In the genomic region with DNA sequence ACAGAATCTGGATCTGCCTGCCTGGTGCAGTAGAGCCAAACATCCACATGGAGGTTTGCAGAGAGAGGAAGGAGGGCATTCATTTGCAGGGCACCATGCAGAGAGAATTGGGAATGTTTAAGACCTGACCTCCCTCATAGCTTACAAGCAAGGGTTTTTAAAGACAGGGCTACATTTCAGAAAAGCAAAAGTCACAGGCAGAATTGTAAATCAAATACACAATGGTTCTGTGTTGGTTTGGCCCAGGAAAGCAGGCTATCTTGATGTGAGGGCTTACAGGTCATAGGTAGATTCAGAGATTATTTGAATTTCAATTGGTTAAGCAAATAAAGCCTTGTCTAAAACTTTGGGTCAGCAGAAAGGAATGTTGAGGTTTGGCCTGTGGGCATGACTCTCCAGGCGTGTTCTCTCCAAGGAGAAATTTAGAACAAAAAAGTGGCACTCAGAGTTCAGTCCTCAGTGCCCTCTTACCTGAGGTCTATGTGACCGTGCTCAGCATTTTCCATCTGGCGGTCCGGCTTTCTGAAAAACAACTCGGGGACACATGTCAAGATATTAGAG, we compare ENCODE assay signal across 15 cellular contexts.
A peak's percentile ranks its signal among the peaks of the same experiment; 100 is the strongest.
DNase-seq lines count a peak whose midpoint lies in the region; ATAC-seq and TF ChIP-seq lines count a peak whose summit lies in the region.
"Had no signal": no experiment of that assay in that cellular context is flagged by ENCODE, and none has a peak within 500 bp of the region (broad histone marks: within the 10 kb centered on the region; RNA-seq: fewer than 3 reads in every experiment).

No MANE protein-coding gene starts in this region.

- no peak overlapping the region for H3K4me3 ChIP-seq in breast epithelium
- 0 out of 2 replicates have a peak overlapping the region, but pooled peaks have one; percentile 5 for H3K4me3 ChIP-seq in iPS-20b (ENCODE audit: low read length)
- H3K4me3 ChIP-seq: HAP-1 had no signal

- H3K36me3 Mint-ChIP-seq in MCF 10A (ENCODE audit: insufficient read depth, unreplicated experiment), result peaks cover 7% of the 10 kb centered on the region
- peaks cover 4% of the 10 kb centered on the region for H3K36me3 Mint-ChIP-seq in WTC11
- H3K36me3 Mint-ChIP-seq in activated CD4-positive, alpha-beta T cell treated with anti-CD3 and anti-CD28 coated beads for 36 hours (ENCODE audit: low read depth), result no peaks in the 10 kb centered on the region
- H3K36me3 Mint-ChIP-seq: naive thymus-derived CD8-positive, alpha-beta T cell had no signal

- ATAC-seq in WTC11 (peak; percentile 90), GM19455 (IDR thresholded peaks at IDR 0.05; ENCODE audit: unreplicated experiment) (no peak), GM21717 (IDR thresholded peaks at IDR 0.05; ENCODE audit: unreplicated experiment) (no peak)
- no peak for ATAC-seq in activated CD4-positive, alpha-beta T cell treated with anti-CD3 and anti-CD28 coated beads for 36 hours
- ATAC-seq: naive thymus-derived CD8-positive, alpha-beta T cell had no signal

- no peaks in the 10 kb centered on the region for H3K27me3 ChIP-seq in breast epithelium
- no peaks in the 10 kb centered on the region for H3K27me3 ChIP-seq in iPS-20b (ENCODE audit: insufficient read depth, low read length)

- no peaks in the 10 kb centered on the region for H3K36me3 ChIP-seq in breast epithelium
- H3K36me3 ChIP-seq in iPS-20b (ENCODE audit: insufficient read depth, low read depth, low read length), result no peaks in the 10 kb centered on the region
- H3K36me3 ChIP-seq: HAP-1 had no signal

- H3K27me3 Mint-ChIP-seq in MCF 10A (ENCODE audit: insufficient read depth, unreplicated experiment) (no peaks in the 10 kb centered on the region), WTC11 (ENCODE audit: low read depth) (no peaks in the 10 kb centered on the region)
- no peaks in the 10 kb centered on the region for H3K27me3 Mint-ChIP-seq in activated CD4-positive, alpha-beta T cell treated with anti-CD3 and anti-CD28 coated beads for 36 hours
- H3K27me3 Mint-ChIP-seq: naive thymus-derived CD8-positive, alpha-beta T cell had no signal

- BruUV-seq in MCF 10A (replicated peaks; lab: Mats Ljungman, UMichigan), result no TSS peak

- H3K4me1 ChIP-seq in breast epithelium, result no peaks in the 10 kb centered on the region
- H3K4me1 ChIP-seq in iPS-20b (ENCODE audit: insufficient read depth, low read length), result peaks cover 16% of the 10 kb centered on the region

- CTCF ChIA-PET in MCF 10A (lab: Yijun Ruan, JAX), result interaction anchor here (0.6 kb wide), 2 partner anchors 71 to 343 kb away, joined by 3 read pairs; no protein-coding TSS in a partner anchor
- CTCF ChIA-PET in WTC11 (lab: Charles Lee), result no interaction called here
- CTCF ChIA-PET in activated CD4-positive, alpha-beta T cell treated with anti-CD3 and anti-CD28 coated beads for 36 hours (lab: Charles Lee), result no interaction called here

- H3K9me3 ChIP-seq in breast epithelium (no peaks in the 10 kb centered on the region), iPS-20b (ENCODE audit: insufficient read depth, low read depth, low read length) (no peaks in the 10 kb centered on the region; the same call in 1 of the 2 replicates)
- H3K9me3 ChIP-seq: HAP-1 had no signal

- peaks cover 29% of the 10 kb centered on the region for H3K4me1 Mint-ChIP-seq in MCF 10A (ENCODE audit: insufficient read depth, unreplicated experiment)
- H3K4me1 Mint-ChIP-seq in WTC11, result peaks cover 23% of the 10 kb centered on the region
- no peaks in the 10 kb centered on the region for H3K4me1 Mint-ChIP-seq in activated CD4-positive, alpha-beta T cell treated with anti-CD3 and anti-CD28 coated beads for 36 hours

- H3K9me3 Mint-ChIP-seq in MCF 10A (ENCODE audit: unreplicated experiment) (no peaks in the 10 kb centered on the region), WTC11 (peaks cover 5% of the 10 kb centered on the region)
- H3K9me3 Mint-ChIP-seq in activated CD4-positive, alpha-beta T cell treated with anti-CD3 and anti-CD28 coated beads for 36 hours (ENCODE audit: low read depth), result no peaks in the 10 kb centered on the region
- H3K9me3 Mint-ChIP-seq: naive thymus-derived CD8-positive, alpha-beta T cell had no signal

- TF ChIP-seq POLR2A in breast epithelium (IDR thresholded peaks at IDR 0.05), result no peak

- intact Hi-C loops in MCF 10A (cut with micrococcal nuclease) (no loop called here), breast epithelium (cut with DNase I; ENCODE audit: low total_unique reads) (no loop called here)
- intact Hi-C loops in activated CD4-positive, alpha-beta T cell treated with anti-CD3 and anti-CD28 coated beads for 36 hours (cut with DNase I, micrococcal nuclease), result no loop called here

- H3K27ac Mint-ChIP-seq in MCF 10A (ENCODE audit: low read depth, unreplicated experiment), result peak overlapping the region; percentile 74
- H3K27ac Mint-ChIP-seq in WTC11, result peak overlapping the region; percentile 69
- no peak overlapping the region for H3K27ac Mint-ChIP-seq in activated CD4-positive, alpha-beta T cell treated with anti-CD3 and anti-CD28 coated beads for 36 hours
- H3K27ac Mint-ChIP-seq: naive thymus-derived CD8-positive, alpha-beta T cell had no signal

- no peak overlapping the region for H3K9ac ChIP-seq in iPS-20b (ENCODE audit: low read depth, low read length)

- TF ChIP-seq CTCF in MCF 10A (IDR thresholded peaks at IDR 0.05; ENCODE audit: unreplicated experiment) (no peak), breast epithelium (IDR thresholded peaks at IDR 0.05) (no peak), WTC11 (IDR thresholded peaks at IDR 0.05) (no peak)

- peak overlapping the region in 1 of 2 donors; percentile 30 for H3K27ac ChIP-seq in breast epithelium
- no peak overlapping the region for H3K27ac ChIP-seq in iPS-20b (ENCODE audit: low read length)
- H3K27ac ChIP-seq: VCaP had no signal

- peak; percentile 55 for DNase-seq in MCF 10A (ENCODE audit: unreplicated experiment)
- DNase-seq in breast epithelium (ENCODE audit: low spot score in 2 of 2), result no peak
- no peak for DNase-seq in WTC11 (ENCODE audit: low spot score)
- DNase-seq in activated CD4-positive, alpha-beta T cell treated with anti-CD3 and anti-CD28 coated beads for 36 hours, result no peak
- DNase-seq in COLO829 (ENCODE audit: low spot score), result no peak
- DNase-seq: 8988T; aorta; DMS 273 treated with DMSO at 0.1 percent for 48 hours; Kasumi-1; naive thymus-derived CD8-positive, alpha-beta T cell had no signal

- peak overlapping the region; percentile 24 for H3K4me3 Mint-ChIP-seq in MCF 10A (ENCODE audit: unreplicated experiment)
- H3K4me3 Mint-ChIP-seq in WTC11, result no peak overlapping the region
- H3K4me3 Mint-ChIP-seq in activated CD4-positive, alpha-beta T cell treated with anti-CD3 and anti-CD28 coated beads for 36 hours, result no peak overlapping the region
- H3K4me3 Mint-ChIP-seq: naive thymus-derived CD8-positive, alpha-beta T cell had no signal

- POLR2A ChIA-PET in MCF 10A (lab: Yijun Ruan, JAX) (interaction anchor here (0.8 to 1.3 kb wide), 2 partner anchors 12 to 90 kb away, joined by 3 to 4 read pairs; no protein-coding TSS in a partner anchor), WTC11 (lab: Charles Lee) (no interaction called here)
- POLR2A ChIA-PET in activated CD4-positive, alpha-beta T cell treated with anti-CD3 and anti-CD28 coated beads for 36 hours (lab: Charles Lee), result no interaction called here

TF ChIP-seq in WTC11, 78 proteins besides CTCF, POLR2A, EP300 and RAD21 (continues in another document):
- TF ChIP-seq ZNF416 (CRISPR knock-in tag; IDR thresholded peaks at IDR 0.05) (no peak), TEAD4 (CRISPR knock-in tag; IDR thresholded peaks at IDR 0.05) (no peak), NR3C1 (CRISPR knock-in tag; conservative IDR thresholded peaks at IDR 0.05; ENCODE audit: low read depth) (no peak), MAX (CRISPR knock-in tag; IDR thresholded peaks at IDR 0.05) (no peak)
- TF ChIP-seq, protein P1, sequence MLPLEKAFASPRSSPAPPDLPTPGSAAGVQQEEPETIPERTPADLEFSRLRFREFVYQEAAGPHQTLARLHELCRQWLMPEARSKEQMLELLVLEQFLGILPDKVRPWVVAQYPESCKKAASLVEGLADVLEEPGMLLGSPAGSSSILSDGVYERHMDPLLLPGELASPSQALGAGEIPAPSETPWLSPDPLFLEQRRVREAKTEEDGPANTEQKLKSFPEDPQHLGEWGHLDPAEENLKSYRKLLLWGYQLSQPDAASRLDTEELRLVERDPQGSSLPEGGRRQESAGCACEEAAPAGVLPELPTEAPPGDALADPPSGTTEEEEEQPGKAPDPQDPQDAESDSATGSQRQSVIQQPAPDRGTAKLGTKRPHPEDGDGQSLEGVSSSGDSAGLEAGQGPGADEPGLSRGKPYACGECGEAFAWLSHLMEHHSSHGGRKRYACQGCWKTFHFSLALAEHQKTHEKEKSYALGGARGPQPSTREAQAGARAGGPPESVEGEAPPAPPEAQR (CRISPR knock-in tag; IDR thresholded peaks at IDR 0.05), result no peak
